ENCODE assay signal across 15 cellular contexts in genomic region chr5:84437673-84438315, GRCh38. TPM values are rescaled to one million over a fixed set of nuclear protein-coding genes. Genes with fewer than 3 reads are reported as not detected.
DNase-seq lines count a peak whose midpoint lies in the region; ATAC-seq and TF ChIP-seq lines count a peak whose summit lies in the region.
"Had no signal": no experiment of that assay in that cellular context is flagged by ENCODE, and none has a peak within 500 bp of the region (broad histone marks: within the 10 kb centered on the region; RNA-seq: fewer than 3 reads in every experiment).

No MANE protein-coding gene starts in this region.

- CTCF ChIA-PET in Panc1 (lab: Charles Lee), result no interaction called here

- intact Hi-C loops in Panc1 (cut with micrococcal nuclease; ENCODE audit: unreplicated experiment), result no loop called here
- intact Hi-C loops in sigmoid colon (cut with DNase I), result no loop called here

- TF ChIP-seq CTCF in Panc1 (IDR thresholded peaks at IDR 0.05), result no peak
- no peak for TF ChIP-seq CTCF in osteocyte (IDR thresholded peaks at IDR 0.05)
- no peak for TF ChIP-seq CTCF in sigmoid colon (IDR thresholded peaks at IDR 0.05)

- peaks cover 11% of the 10 kb centered on the region for H3K36me3 Mint-ChIP-seq in osteocyte (ENCODE audit: unreplicated experiment)
- H3K36me3 Mint-ChIP-seq: immature natural killer cell; naive thymus-derived CD8-positive, alpha-beta T cell; T-cell had no signal

- H3K4me1 ChIP-seq in Panc1 (ENCODE audit: control insufficient read depth, insufficient read depth, low read length) (no peaks in the 10 kb centered on the region), sigmoid colon (no peaks in the 10 kb centered on the region)

- no peak overlapping the region for H3K4me3 Mint-ChIP-seq in osteocyte (ENCODE audit: unreplicated experiment)
- H3K4me3 Mint-ChIP-seq: immature natural killer cell; naive thymus-derived CD8-positive, alpha-beta T cell; T-cell had no signal

- H3K27me3 Mint-ChIP-seq in osteocyte (ENCODE audit: unreplicated experiment), result no peaks in the 10 kb centered on the region
- H3K27me3 Mint-ChIP-seq: naive thymus-derived CD8-positive, alpha-beta T cell; T-cell had no signal

- 93 to 95% methylated on average over 2 of the region's 2 CpGs for WGBS in sigmoid colon, 2 donors

- no TSS peak for BruUV-seq in Panc1 (replicated peaks; lab: Mats Ljungman, UMichigan)

- DNase-seq in EH (ENCODE audit: low read depth), result peak; percentile 32
- DNase-seq in Panc1 (ENCODE audit: low read depth, low spot score), result no peak
- DNase-seq in dermis blood vessel endothelial cell, result peak; percentile 25
- no peak for DNase-seq in osteocyte (ENCODE audit: extremely low spot score, unreplicated experiment)
- no peak for DNase-seq in activated naive CD4-positive, alpha-beta T cell treated with Interleukin-2 at 50 U/mL for 16 hours
- DNase-seq in Ammon's horn (ENCODE audit: low spot score), result no peak
- no peak for DNase-seq in sigmoid colon
- DNase-seq in germinal center (ENCODE audit: low spot score), result no peak
- DNase-seq: immature natural killer cell; naive thymus-derived CD8-positive, alpha-beta T cell; NCI-H1092; T-cell; trophoblast cell had no signal

- H3K27ac ChIP-seq in Panc1 (ENCODE audit: low read length) (peak overlapping the region; percentile 34; the same call in 1 of the 2 replicates), sigmoid colon (no peak overlapping the region)
- H3K27ac ChIP-seq: skin epidermis had no signal

- H3K4me1 Mint-ChIP-seq in osteocyte (ENCODE audit: unreplicated experiment), result peaks cover 39% of the 10 kb centered on the region
- H3K4me1 Mint-ChIP-seq: immature natural killer cell; naive thymus-derived CD8-positive, alpha-beta T cell; T-cell had no signal

- no peak overlapping the region for H3K4me3 ChIP-seq in Panc1 (ENCODE audit: low read depth in 2 of 2, low read length in 2 of 2)
- H3K4me3 ChIP-seq in sigmoid colon, result no peak overlapping the region
- H3K4me3 ChIP-seq: skin epidermis had no signal

- H3K27me3 ChIP-seq in Panc1 (ENCODE audit: control insufficient read depth, insufficient read depth, low read length) (no peaks in the 10 kb centered on the region), sigmoid colon (no peaks in the 10 kb centered on the region)

- no peak for TF ChIP-seq POLR2A in sigmoid colon (IDR thresholded peaks at IDR 0.05)

- peak overlapping the region; percentile 52 for H3K27ac Mint-ChIP-seq in osteocyte (ENCODE audit: unreplicated experiment)
- H3K27ac Mint-ChIP-seq: immature natural killer cell; naive thymus-derived CD8-positive, alpha-beta T cell; T-cell had no signal

- no peaks in the 10 kb centered on the region for H3K36me3 ChIP-seq in Panc1 (ENCODE audit: control insufficient read depth, insufficient read depth, low read length)
- no peaks in the 10 kb centered on the region for H3K36me3 ChIP-seq in sigmoid colon

- TF ChIP-seq EP300 in sigmoid colon (IDR thresholded peaks at IDR 0.05), result no peak

- H3K9me3 ChIP-seq in Panc1 (ENCODE audit: control insufficient read depth, insufficient read depth, low read depth, low read length), result no peaks in the 10 kb centered on the region
- H3K9me3 ChIP-seq in sigmoid colon, result no peaks in the 10 kb centered on the region

- H3K9me3 Mint-ChIP-seq in osteocyte (ENCODE audit: unreplicated experiment), result peaks cover 11% of the 10 kb centered on the region

- in situ Hi-C loops in Panc1 (cut with HindIII; ENCODE audit: low pct_unique_long_range_greater_than_20kb, low sequenced_read_pairs), result no loop called here

- POLR2A ChIA-PET in Panc1 (lab: Charles Lee), result no interaction called here

- ATAC-seq in Panc1, result peak; percentile 73; the same call in 1 of the 2 replicates
- ATAC-seq: naive thymus-derived CD8-positive, alpha-beta T cell; T-cell had no signal

RNA-seq across cellular contexts. Expression of gene EDIL3, which starts 53.1 kb away (rescaled TPM):
- total RNA-seq in Panc1 (2021; ENCODE audit: unreplicated experiment) (17.6 TPM), dermis blood vessel endothelial cell (0.65 and 1.5 TPM in 2 replicates), osteocyte (470 and 495 TPM in 2 replicates), sigmoid colon (10 to 100 TPM; 37.1 to 57.3 (median 40.9) TPM)
- polyA plus RNA-seq in Panc1 (2012; ENCODE audit: insufficient read length), result 3.3 TPM
- polyA plus RNA-seq in sigmoid colon, result 1 to 10 TPM; 3.5 to 8.6 (median 6.0) TPM
- total RNA-seq: activated CD8-positive, alpha-beta memory T cell treated with anti-CD3 and anti-CD28 coated beads for 36 hours; naive thymus-derived CD8-positive, alpha-beta T cell had no signal
- polyA plus RNA-seq: immature natural killer cell; naive thymus-derived CD8-positive, alpha-beta T cell had no signal

Comparison
In these comparisons a context has a peak if more than half of its experiments do, and no peak if none do; other contexts are left out.
1. DNase-seq: peak in EH (single experiment) and dermis blood vessel endothelial cell (single experiment); none in Panc1 (single experiment), osteocyte (single experiment), activated naive CD4-positive, alpha-beta T cell treated with Interleukin-2 at 50 U/mL for 16 hours (single experiment), Ammon's horn (single experiment), sigmoid colon (single experiment) and germinal center (single experiment).